9 cellular contexts compared by ENCODE assay signal in genomic region chr17:73255671-73256181, GRCh38. TPM values are rescaled to one million over a fixed set of nuclear protein-coding genes. Genes with fewer than 3 reads are reported as not detected.
DNase-seq lines count a peak whose midpoint lies in the region; ATAC-seq, FAIRE-seq and TF ChIP-seq lines count a peak whose summit lies in the region.
"Had no signal": no experiment of that assay in that cellular context is flagged by ENCODE, and none has a peak within 500 bp of the region (broad histone marks: within the 10 kb centered on the region; RNA-seq: fewer than 3 reads in every experiment).

No MANE protein-coding gene starts in this region.

- H3K27ac ChIP-seq in HepG2 (ENCODE audit: extremely low read length, insufficient read depth, low read length) = no peak overlapping the region

- peak; percentile 95 for FAIRE-seq in GM12892 (lab: Jason Lieb, UNC)
- peak; percentile 90 for FAIRE-seq in HepG2 (lab: Jason Lieb, UNC)

- H3K27me3 ChIP-seq in HepG2 (ENCODE audit: control insufficient read depth in 1 of 2, insufficient read depth in 2 of 2, low read length in 2 of 2) = no peaks in the 10 kb centered on the region

- no peaks in the 10 kb centered on the region for H3K9me3 Mint-ChIP-seq in central memory CD8-positive, alpha-beta T cell

- under 1% methylated on average over 7 of the region's 8 CpGs for WGBS in HepG2 (ENCODE audit: low lambda C conversion rate)

- no peaks in the 10 kb centered on the region for H3K27me3 Mint-ChIP-seq in central memory CD8-positive, alpha-beta T cell

- no TSS peak for BruUV-seq in HepG2 (replicated peaks; lab: Mats Ljungman, UMichigan)

- H3K9ac ChIP-seq in HepG2 (ENCODE audit: insufficient read depth, low read depth, low read length) = no peak overlapping the region

- H3K4me1 Mint-ChIP-seq in central memory CD8-positive, alpha-beta T cell = peaks cover 7% of the 10 kb centered on the region

- DNase-seq in AG09309 (ENCODE audit: low read depth) = no peak
- DNase-seq in GM12892 (ENCODE audit: insufficient read length) = peak; percentile 53
- peak; percentile 25 for DNase-seq in NCI-H1092 (lab: John Stamatoyannopoulos, UW)
- DNase-seq in activated CD4-positive, CD25-positive, alpha-beta regulatory T cell treated with anti-CD3 and anti-CD28 coated beads, Interleukin-2, amount 50 U/mL, for 16 hours (ENCODE audit: low read depth, low spot score) = peak; percentile 30
- DNase-seq in central memory CD8-positive, alpha-beta T cell (ENCODE audit: low spot score in 2 of 2) = peak; percentile 21 to 38
- no peak for DNase-seq in HepG2 (ENCODE audit: low spot score)
- peak; percentile 25 for DNase-seq in stimulated activated CD8-positive, alpha-beta memory T cell treated with anti-CD3 and anti-CD28 coated beads, Interleukin-12 subunit alpha, Interleukin-12 subunit beta, amount 100 ng/mL, for 1 hour (ENCODE audit: low read depth)

- H2AFZ ChIP-seq in HepG2 (ENCODE audit: low read length) = no peak overlapping the region

- no peaks in the 10 kb centered on the region for H3K9me3 ChIP-seq in HepG2 (ENCODE audit: low read length)

- H3K36me3 Mint-ChIP-seq in central memory CD8-positive, alpha-beta T cell (ENCODE audit: insufficient read depth) = peaks cover 2% of the 10 kb centered on the region

- H3K4me2 ChIP-seq in HepG2 (ENCODE audit: low read depth, low read length) = no peak overlapping the region

- TF ChIP-seq EP300 in HepG2 (IDR thresholded peaks at IDR 0.05; ENCODE audit: low read depth in 2 of 2, low read length in 2 of 2) (no peak), HepG2 (CRISPR knock-in tag; IDR thresholded peaks at IDR 0.05; ENCODE audit: borderline replicate concordance) (no peak)

- H3K4me3 ChIP-seq in AG09309 (ENCODE audit: control insufficient read depth, low read depth, low read length) (no peak overlapping the region), HepG2 (replicated peaks in 1 of 3; ENCODE audit: insufficient read depth in 1 of 3, low read depth in 2 of 3, low read length in 3 of 3) (no peak overlapping the region)

- peak; percentile 56 for ATAC-seq in central memory CD8-positive, alpha-beta T cell (replicated peaks; ENCODE audit: extremely low read depth, poor library complexity, severe bottlenecking)
- peak; percentile 77 for ATAC-seq in HepG2
- no peak for ATAC-seq in HG03342 (IDR thresholded peaks at IDR 0.05; ENCODE audit: unreplicated experiment)

- in situ Hi-C loops in HepG2 (cut with HindIII; ENCODE audit: extremely low pct_ligation_motif_present, low pct_unique_long_range_greater_than_20kb) = loop anchor here (5.0 kb wide), 1 partner anchor 117 kb away; no protein-coding TSS in a partner anchor

- POLR2A ChIA-PET in HepG2 (lab: Yijun Ruan, JAX) = no interaction called here

- TF ChIP-seq RAD21 in HepG2 (CRISPR knock-in tag; IDR thresholded peaks at IDR 0.05) = peak; percentile 100

- no peaks in the 10 kb centered on the region for H4K20me1 ChIP-seq in HepG2 (ENCODE audit: insufficient read depth, low read length)

- H3K36me3 ChIP-seq in HepG2 (replicated peaks in 1 of 2; ENCODE audit: control insufficient read depth in 1 of 2, insufficient read depth in 2 of 2, low read length in 2 of 2) = no peaks in the 10 kb centered on the region

- intact Hi-C loops in HepG2 (cut with micrococcal nuclease; ENCODE audit: unreplicated experiment) = loop anchor here (1.0 to 5.0 kb wide), 2 partner anchors 115 to 528 kb away; no protein-coding TSS in a partner anchor

- no peak overlapping the region for H3K4me3 Mint-ChIP-seq in central memory CD8-positive, alpha-beta T cell

- TF ChIP-seq CTCF in AG09309 (IDR thresholded peaks at IDR 0.05; ENCODE audit: control insufficient read depth, insufficient read depth, low read depth, low read length, missing control alignments) (peak; percentile 98), HepG2 (CRISPR knock-in tag; IDR thresholded peaks at IDR 0.05) (peak; percentile 100)

- CTCF ChIA-PET in HepG2 (lab: Yijun Ruan, JAX; ENCODE audit: low intra/inter-chr PET ratio, low total read pairs) = interaction anchor here (1.3 to 4.8 kb wide), 6 partner anchors 55 to 115 kb away, joined by 4 to 159 read pairs (median 7); no protein-coding TSS in a partner anchor

- H3K4me1 ChIP-seq in HepG2 (ENCODE audit: insufficient read depth, low read length) = peaks cover 35% of the 10 kb centered on the region

- H3K79me2 ChIP-seq in HepG2 (ENCODE audit: insufficient read depth, low read length) = no peaks in the 10 kb centered on the region

- H3K27ac Mint-ChIP-seq in central memory CD8-positive, alpha-beta T cell (ENCODE audit: low read depth) = no peak overlapping the region

- TF ChIP-seq POLR2A in GM12892 (IDR thresholded peaks at IDR 0.05; ENCODE audit: low read depth, low read length) (no peak), HepG2 (IDR thresholded peaks at IDR 0.05; ENCODE audit: insufficient read depth in 1 of 2, low read depth in 2 of 2, low read length in 2 of 2) (no peak)

TF ChIP-seq in HepG2, 621 proteins besides CTCF, POLR2A, EP300 and RAD21 (continues in another document):
- no peak for TF ChIP-seq RNF219 (CRISPR knock-in tag; IDR thresholded peaks at IDR 0.05)
- TF ChIP-seq TEAD3 (CRISPR knock-in tag; optimal IDR thresholded peaks at IDR 0.05; ENCODE audit: borderline replicate concordance) = peak; percentile 97
- no peak for TF ChIP-seq CREM (IDR thresholded peaks at IDR 0.05)
- no peak for TF ChIP-seq CREM (CRISPR knock-in tag; IDR thresholded peaks at IDR 0.05)
- TF ChIP-seq ZFY (CRISPR knock-in tag; IDR thresholded peaks at IDR 0.05) = no peak
- no peak for TF ChIP-seq RBFOX2 (IDR thresholded peaks at IDR 0.05; ENCODE audit: low read depth, low read length)

RNA-seq across cellular contexts. Expression of gene CPSF4L, which starts 6.0 kb away (rescaled TPM):
- not detected for polyA plus RNA-seq in GM12892 (2012; ENCODE audit: missing spikeins)
- total RNA-seq in HepG2 (2016; rRNA removed; fragmentation: Illumina TruSeq; extraction: Trizol) = 0.73 and 0.94 TPM in 2 replicates
- 1.3 and 1.5 TPM in 2 replicates for total RNA-seq in HepG2 (2016; cell fraction: cytosol; rRNA removed; fragmentation: Illumina TruSeq; extraction: Trizol; ENCODE audit: low read depth)
- 0.76 and 1.1 TPM in 2 replicates for total RNA-seq in HepG2 (2016; cell fraction: insoluble cytoplasmic fraction; rRNA removed; fragmentation: Illumina TruSeq; extraction: Trizol)
- 1.3 and 1.5 TPM in 2 replicates for total RNA-seq in HepG2 (2016; cell fraction: membrane; rRNA removed; fragmentation: Illumina TruSeq; extraction: Trizol)
- total RNA-seq in HepG2 (2016; cell fraction: nucleus; rRNA removed; fragmentation: Illumina TruSeq; extraction: Trizol) = 0.99 and 1.5 TPM in 2 replicates
- polyA plus RNA-seq in HepG2 (2011; rRNA removed) = 1.2 and 1.6 TPM in 2 replicates
- 0.32 and 0.70 TPM in 2 replicates for polyA plus RNA-seq in HepG2 (2011; cell fraction: cytosol; rRNA removed)
- 0.21 TPM in 1 of 2 replicates, not detected in the other for polyA plus RNA-seq in HepG2 (2011; cell fraction: nucleus; rRNA removed)
- polyA plus RNA-seq in HepG2 (2012) = 0.25 and 0.48 TPM in 2 replicates
- 0.86 and 1.8 TPM in 2 replicates for polyA plus RNA-seq in HepG2 (2016; cell fraction: cytosol; fragmentation: Illumina TruSeq; extraction: Trizol; ENCODE audit: low read depth)
- 0.60 and 1.3 TPM in 2 replicates for polyA plus RNA-seq in HepG2 (2016; cell fraction: insoluble cytoplasmic fraction; fragmentation: Illumina TruSeq; extraction: Trizol; ENCODE audit: low read depth)
- 1.3 and 1.5 TPM in 2 replicates for polyA plus RNA-seq in HepG2 (2016; cell fraction: membrane; fragmentation: Illumina TruSeq; extraction: Trizol; ENCODE audit: low read depth)
- polyA plus RNA-seq in HepG2 (2016; cell fraction: nucleus; fragmentation: Illumina TruSeq; extraction: Trizol; ENCODE audit: insufficient read depth, low read depth) = not detected in 2 replicates
- 0.42 TPM in 1 of 2 replicates, not detected in the other for polyA minus RNA-seq in HepG2 (2011; rRNA and poly(A)+ RNA removed; ENCODE audit: low replicate concordance)
- polyA minus RNA-seq in HepG2 (2011; cell fraction: cytosol; rRNA and poly(A)+ RNA removed) = not detected in 2 replicates
- polyA minus RNA-seq in HepG2 (2011; cell fraction: nucleus; rRNA and poly(A)+ RNA removed) = 1.3 TPM in 1 of 2 replicates, not detected in the other
- total RNA-seq: renal cortical epithelial cell had no signal

RNA-seq across cellular contexts. Expression of gene CDC42EP4, which starts 56.1 kb away (rescaled TPM):
- 1.9 TPM for polyA plus RNA-seq in GM12892 (2012; ENCODE audit: missing spikeins)
- total RNA-seq in HepG2 (2016; rRNA removed; fragmentation: Illumina TruSeq; extraction: Trizol) = 54.0 and 55.0 TPM in 2 replicates
- 13.5 and 14.9 TPM in 2 replicates for total RNA-seq in HepG2 (2016; cell fraction: cytosol; rRNA removed; fragmentation: Illumina TruSeq; extraction: Trizol; ENCODE audit: low read depth)
- 45.9 and 55.1 TPM in 2 replicates for total RNA-seq in HepG2 (2016; cell fraction: insoluble cytoplasmic fraction; rRNA removed; fragmentation: Illumina TruSeq; extraction: Trizol)
- 45.7 and 51.9 TPM in 2 replicates for total RNA-seq in HepG2 (2016; cell fraction: membrane; rRNA removed; fragmentation: Illumina TruSeq; extraction: Trizol)
- 34.9 and 36.1 TPM in 2 replicates for total RNA-seq in HepG2 (2016; cell fraction: nucleus; rRNA removed; fragmentation: Illumina TruSeq; extraction: Trizol)
- 19.0 and 21.7 TPM in 2 replicates for polyA plus RNA-seq in HepG2 (2011; rRNA removed)
- 16.2 and 20.1 TPM in 2 replicates for polyA plus RNA-seq in HepG2 (2011; cell fraction: cytosol; rRNA removed)
- polyA plus RNA-seq in HepG2 (2011; cell fraction: nucleus; rRNA removed) = 18.6 and 24.3 TPM in 2 replicates
- 18.4 and 22.4 TPM in 2 replicates for polyA plus RNA-seq in HepG2 (2012)
- polyA plus RNA-seq in HepG2 (2016; cell fraction: cytosol; fragmentation: Illumina TruSeq; extraction: Trizol; ENCODE audit: low read depth) = 11.7 and 14.2 TPM in 2 replicates
- 58.7 and 66.8 TPM in 2 replicates for polyA plus RNA-seq in HepG2 (2016; cell fraction: insoluble cytoplasmic fraction; fragmentation: Illumina TruSeq; extraction: Trizol; ENCODE audit: low read depth)
- 37.7 and 41.8 TPM in 2 replicates for polyA plus RNA-seq in HepG2 (2016; cell fraction: membrane; fragmentation: Illumina TruSeq; extraction: Trizol; ENCODE audit: low read depth)
- 41.4 and 43.9 TPM in 2 replicates for polyA plus RNA-seq in HepG2 (2016; cell fraction: nucleus; fragmentation: Illumina TruSeq; extraction: Trizol; ENCODE audit: insufficient read depth, low read depth)
- polyA minus RNA-seq in HepG2 (2011; rRNA and poly(A)+ RNA removed; ENCODE audit: low replicate concordance) = 68.4 and 91.9 TPM in 2 replicates
- 25.3 and 26.4 TPM in 2 replicates for polyA minus RNA-seq in HepG2 (2011; cell fraction: cytosol; rRNA and poly(A)+ RNA removed)
- 32.3 and 36.9 TPM in 2 replicates for polyA minus RNA-seq in HepG2 (2011; cell fraction: nucleus; rRNA and poly(A)+ RNA removed)

Comparison
In these comparisons a context has a peak if more than half of its experiments do, and no peak if none do; other contexts are left out.
1. DNase-seq: peak in GM12892 (single experiment), NCI-H1092 (single experiment), activated CD4-positive, CD25-positive, alpha-beta regulatory T cell treated with anti-CD3 and anti-CD28 coated beads, Interleukin-2, amount 50 U/mL, for 16 hours (single experiment), central memory CD8-positive, alpha-beta T cell (2 of 2) and stimulated activated CD8-positive, alpha-beta memory T cell treated with anti-CD3 and anti-CD28 coated beads, Interleukin-12 subunit alpha, Interleukin-12 subunit beta, amount 100 ng/mL, for 1 hour (single experiment); none in AG09309 (single experiment) and HepG2 (single experiment).